ENCODE assay signal across 1 cellular context in the genomic region with DNA sequence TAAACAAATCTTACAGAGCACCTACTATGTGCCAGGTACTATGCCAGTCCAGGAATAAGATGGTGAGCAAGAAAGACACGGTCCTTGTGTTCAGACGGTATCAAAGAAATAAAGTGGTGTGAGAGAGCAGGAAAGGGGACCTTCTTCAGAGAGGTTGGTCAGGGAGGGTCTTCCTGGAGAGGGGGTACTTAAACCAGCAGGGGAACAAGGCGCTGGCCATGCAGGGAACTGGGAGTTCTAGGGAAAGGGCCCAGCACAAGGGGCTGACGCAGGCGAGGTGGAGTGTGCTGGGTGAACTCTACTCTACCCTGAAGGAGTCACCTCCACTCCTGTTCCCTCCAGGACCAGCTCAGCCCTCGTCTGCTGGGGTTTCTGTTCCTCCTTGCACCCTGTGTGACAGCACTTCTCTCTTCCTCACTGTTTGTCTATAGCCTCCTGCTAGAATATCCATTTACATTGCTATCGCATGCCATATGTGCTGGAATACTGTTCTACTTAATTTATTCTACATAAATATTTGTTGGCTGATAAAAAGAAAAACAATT.
TF ChIP-seq lines count a peak whose summit lies in the region.

No MANE protein-coding gene starts in this region.

TF ChIP-seq in IMR-90, 13 proteins besides CTCF, POLR2A, EP300 and RAD21:
- TF ChIP-seq, protein P1, sequence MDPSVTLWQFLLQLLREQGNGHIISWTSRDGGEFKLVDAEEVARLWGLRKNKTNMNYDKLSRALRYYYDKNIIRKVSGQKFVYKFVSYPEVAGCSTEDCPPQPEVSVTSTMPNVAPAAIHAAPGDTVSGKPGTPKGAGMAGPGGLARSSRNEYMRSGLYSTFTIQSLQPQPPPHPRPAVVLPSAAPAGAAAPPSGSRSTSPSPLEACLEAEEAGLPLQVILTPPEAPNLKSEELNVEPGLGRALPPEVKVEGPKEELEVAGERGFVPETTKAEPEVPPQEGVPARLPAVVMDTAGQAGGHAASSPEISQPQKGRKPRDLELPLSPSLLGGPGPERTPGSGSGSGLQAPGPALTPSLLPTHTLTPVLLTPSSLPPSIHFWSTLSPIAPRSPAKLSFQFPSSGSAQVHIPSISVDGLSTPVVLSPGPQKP (IDR thresholded peaks at IDR 0.05; ENCODE audit: borderline replicate concordance, low read depth, low read length), result no peak
- TF ChIP-seq RCOR1 (IDR thresholded peaks at IDR 0.05; ENCODE audit: insufficient replicate concordance, low read length) (no peak), MAZ (IDR thresholded peaks at IDR 0.05; ENCODE audit: borderline replicate concordance, low read depth, low read length) (no peak), SMC3 (IDR thresholded peaks at IDR 0.05; ENCODE audit: low read depth, low read length) (no peak), MAFK (IDR thresholded peaks at IDR 0.05; ENCODE audit: low read depth, low read length) (no peak), RFX5 (IDR thresholded peaks at IDR 0.05; ENCODE audit: low read depth, low read length) (no peak), CHD1 (IDR thresholded peaks at IDR 0.05; ENCODE audit: low read depth, low read length) (no peak)
